Comparison of ENCODE assay signal across 12 cellular contexts in genomic region chr12:104673294-104674062, GRCh38.
DNase-seq lines count a peak whose midpoint lies in the region; ATAC-seq and TF ChIP-seq lines count a peak whose summit lies in the region.
"Had no signal": no experiment of that assay in that cellular context is flagged by ENCODE, and none has a peak within 500 bp of the region (broad histone marks: within the 10 kb centered on the region; RNA-seq: fewer than 3 reads in every experiment).

No MANE protein-coding gene starts in this region.

- H3K27ac ChIP-seq in skeletal muscle tissue (ENCODE audit: low read depth, low read length) = peak overlapping the region; percentile 74

- H3K36me3 ChIP-seq in skeletal muscle tissue (ENCODE audit: control insufficient read depth in 3 of 3, insufficient read depth in 3 of 3, low read length in 3 of 3) = no peaks in the 10 kb centered on the region

- intact Hi-C loops in Calu3 (cut with micrococcal nuclease; ENCODE audit: unreplicated experiment) (loop anchor here (5.0 to 10.0 kb wide), 3 partner anchors 281 to 429 kb away; partner anchors contain the start of gene SLC41A2), left ventricle myocardium superior (cut with micrococcal nuclease) (no loop called here)

- H3K9me3 ChIP-seq in skeletal muscle tissue (ENCODE audit: control insufficient read depth in 3 of 3, low read length in 3 of 3) = no peaks in the 10 kb centered on the region

- H3K4me3 Mint-ChIP-seq in Calu3 (ENCODE audit: low read depth, unreplicated experiment) = no peak overlapping the region

- peaks cover 19% of the 10 kb centered on the region for H3K36me3 Mint-ChIP-seq in Calu3 (ENCODE audit: insufficient read depth, unreplicated experiment)
- H3K36me3 Mint-ChIP-seq: naive thymus-derived CD8-positive, alpha-beta T cell had no signal

- no peak overlapping the region for H3K9ac ChIP-seq in skeletal muscle tissue (ENCODE audit: low read depth in 1 of 3, low read length in 3 of 3)

- H3K27ac Mint-ChIP-seq in Calu3 (ENCODE audit: unreplicated experiment) = peak overlapping the region; percentile 58

- CTCF ChIA-PET in Calu3 (lab: Charles Lee) = no interaction called here

- H3K27me3 Mint-ChIP-seq in Calu3 (ENCODE audit: unreplicated experiment) = peaks cover 15% of the 10 kb centered on the region
- H3K27me3 Mint-ChIP-seq: naive thymus-derived CD8-positive, alpha-beta T cell had no signal

- H3K9me3 Mint-ChIP-seq in Calu3 (ENCODE audit: low read depth, unreplicated experiment) = no peaks in the 10 kb centered on the region
- H3K9me3 Mint-ChIP-seq: naive thymus-derived CD8-positive, alpha-beta T cell had no signal

- no peak overlapping the region for H3K4me3 ChIP-seq in skeletal muscle tissue (ENCODE audit: low read length in 3 of 3)

- H3K4me1 Mint-ChIP-seq in Calu3 (ENCODE audit: low read depth, unreplicated experiment) = peaks cover 69% of the 10 kb centered on the region

- no peak for TF ChIP-seq CTCF in Calu3 (IDR thresholded peaks at IDR 0.05; ENCODE audit: unreplicated experiment)

- BruUV-seq in Calu3 (replicated peaks; lab: Mats Ljungman, UMichigan) = no TSS peak

- DNase-seq in Calu3 = no peak
- peak; percentile 17 for DNase-seq in SK-N-DZ (ENCODE audit: low spot score)
- DNase-seq in left ventricle myocardium superior = no peak
- DNase-seq in medulla oblongata (ENCODE audit: extremely low spot score) = no peak
- DNase-seq in NCI-H2081 (lab: John Stamatoyannopoulos, UW) = no peak
- DNase-seq in iPS-NIHi11 (ENCODE audit: low spot score) = no peak
- DNase-seq: activated CD4-positive, alpha-beta T cell treated with anti-CD3 and anti-CD28 coated beads for 1 hour; foreskin melanocyte; GDM1; naive thymus-derived CD8-positive, alpha-beta T cell; NCI-H1694 had no signal

- H3K27me3 ChIP-seq in skeletal muscle tissue (ENCODE audit: control insufficient read depth in 3 of 3, insufficient read depth in 3 of 3, low read length in 3 of 3) = no peaks in the 10 kb centered on the region

- peak; percentile 3 for ATAC-seq in left ventricle myocardium superior
- ATAC-seq: naive thymus-derived CD8-positive, alpha-beta T cell had no signal

- peaks cover 26 to 46% (median 26%) of the 10 kb centered on the region in 3 donors for H3K4me1 ChIP-seq in skeletal muscle tissue (ENCODE audit: control insufficient read depth in 3 of 3, insufficient read depth in 3 of 3, low read length in 3 of 3)
